Comparison of ENCODE assay signal across 31 cellular contexts in the genomic region with DNA sequence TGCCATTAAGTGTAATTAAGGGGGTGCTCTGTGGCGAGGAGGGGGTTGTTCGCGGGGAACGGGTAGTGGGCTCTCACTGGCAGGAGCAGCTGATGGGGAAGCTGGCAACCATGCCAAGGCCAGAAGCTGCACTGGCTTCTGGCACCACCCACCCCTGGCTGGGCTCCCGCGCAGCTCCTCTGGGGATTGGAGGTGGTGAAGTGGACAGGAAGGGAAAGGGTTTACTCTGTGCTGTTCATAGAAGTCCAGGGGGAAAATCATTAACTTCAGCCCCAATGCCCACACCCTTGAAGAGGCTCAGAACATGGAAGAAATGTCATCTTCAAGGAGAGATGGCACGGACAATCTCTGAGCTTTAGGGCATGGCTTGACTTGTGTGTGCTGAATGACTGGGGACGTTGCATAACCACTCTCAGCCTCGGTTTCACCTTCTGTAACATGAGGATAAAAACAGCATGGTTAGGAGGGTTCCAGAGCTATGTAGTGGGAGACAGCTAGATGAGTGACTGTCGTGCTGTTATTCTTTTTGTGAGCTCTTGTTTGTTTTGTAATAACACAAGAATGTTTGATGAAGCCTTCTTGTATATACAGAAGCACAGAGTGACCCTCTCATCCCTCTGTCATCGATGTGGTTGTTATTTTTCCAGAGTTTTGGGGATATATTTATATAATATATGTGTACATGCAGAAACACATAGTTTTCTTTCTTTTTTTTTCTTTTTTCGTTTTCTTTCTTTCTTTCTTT. TPM values are rescaled to one million over a fixed set of nuclear protein-coding genes. Genes with fewer than 3 reads are reported as not detected.
DNase-seq lines count a peak whose midpoint lies in the region; ATAC-seq, FAIRE-seq and TF ChIP-seq lines count a peak whose summit lies in the region.
"Had no signal": no experiment of that assay in that cellular context is flagged by ENCODE, and none has a peak within 500 bp of the region (broad histone marks: within the 10 kb centered on the region; RNA-seq: fewer than 3 reads in every experiment).

No MANE protein-coding gene starts in this region.

- H3K9me3 ChIP-seq in A549, result no peaks in the 10 kb centered on the region
- H3K9me3 ChIP-seq: body of pancreas, left lung, testis had no signal

- TF ChIP-seq CTCF in A549 (IDR thresholded peaks at IDR 0.05) (no peak), epithelial cell of esophagus (IDR thresholded peaks at IDR 0.05; ENCODE audit: insufficient read depth, low read depth, low read length, missing control alignments) (no peak)

- no peak overlapping the region for H3K4me3 Mint-ChIP-seq in activated naive CD8-positive, alpha-beta T cell treated with anti-CD3 and anti-CD28 coated beads, Interleukin-2, amount 50 U/mL, for 24 hours
- H3K4me3 Mint-ChIP-seq: activated T-cell treated with anti-CD3 and anti-CD28 coated beads, Interleukin-2, amount 50 U/mL, for 24 hours; stimulated activated naive B cell treated with anti-CD40 and anti-IgM and Interleukin-4, amounts not matched to agents 10 μg/mL and 1 μg/mL and 100 μg/mL, for 72 hours had no signal

- POLR2A ChIA-PET in A549 (lab: Yijun Ruan, JAX), result interaction anchor here (1.2 kb wide), 1 partner anchor 50 kb away, joined by 5 read pairs; no protein-coding TSS in a partner anchor

- no peak for TF ChIP-seq RAD21 in A549 (conservative IDR thresholded peaks at IDR 0.05 in 1 of 2, IDR thresholded peaks at IDR 0.05 in 1 of 2)

- WGBS in A549 (ENCODE audit: missing lambda C conversion rate), result 1% methylated on average over 12 of the region's 12 CpGs

- H3K4me1 Mint-ChIP-seq in activated naive CD8-positive, alpha-beta T cell treated with anti-CD3 and anti-CD28 coated beads, Interleukin-2, amount 50 U/mL, for 24 hours, result no peaks in the 10 kb centered on the region
- H3K4me1 Mint-ChIP-seq: CD14-positive monocyte had no signal

- TF ChIP-seq EP300 in A549 (IDR thresholded peaks at IDR 0.05), result no peak

- H3K27me3 Mint-ChIP-seq in activated naive CD8-positive, alpha-beta T cell treated with anti-CD3 and anti-CD28 coated beads, Interleukin-2, amount 50 U/mL, for 24 hours, result peaks cover 52% of the 10 kb centered on the region

- H3K4me1 ChIP-seq in A549, result peaks cover 68% of the 10 kb centered on the region
- H3K4me1 ChIP-seq: body of pancreas, left lung, testis had no signal

- peak overlapping the region; percentile 62 to 73 for H3K27ac ChIP-seq in A549
- H3K27ac ChIP-seq: body of pancreas, hepatocyte, left lung, testis had no signal

- H3K4me3 ChIP-seq in A549, result no peak overlapping the region
- no peak overlapping the region for H3K4me3 ChIP-seq in epithelial cell of esophagus (ENCODE audit: low read length)
- H3K4me3 ChIP-seq: body of pancreas, GM12878, hepatocyte, left lung, testis had no signal

- no peak overlapping the region for H3K27ac Mint-ChIP-seq in activated naive CD8-positive, alpha-beta T cell treated with anti-CD3 and anti-CD28 coated beads, Interleukin-2, amount 50 U/mL, for 24 hours
- H3K27ac Mint-ChIP-seq: activated T-cell treated with anti-CD3 and anti-CD28 coated beads, Interleukin-2, amount 50 U/mL, for 24 hours; CD14-positive monocyte; naive B cell; stimulated activated naive B cell treated with anti-CD40 and anti-IgM and Interleukin-4, amounts not matched to agents 10 μg/mL and 1 μg/mL and 100 μg/mL, for 72 hours had no signal

- FAIRE-seq in A549 (lab: Jason Lieb, UNC), result peak; percentile 63
- FAIRE-seq: D721Med, frontal cortex, GM12878, urothelium cell line had no signal

- no peak for TF ChIP-seq POLR2A in A549 (IDR thresholded peaks at IDR 0.05; ENCODE audit: low read length)

- CTCF ChIA-PET in A549 (lab: Yijun Ruan, JAX), result interaction anchor here (0.8 to 65.1 kb wide), 11 partner anchors 9 to 375 kb away, joined by 3 to 2364 read pairs (median 6); a partner anchor contains a TSS

- peak overlapping the region; percentile 72 for H3K4me2 ChIP-seq in A549
- H3K4me2 ChIP-seq: hepatocyte had no signal

- peak; percentile 46 to 72 for ATAC-seq in A549
- no peak for ATAC-seq in SK-N-SH treated with all-trans-retinoic acid at 6 μM for 48 hours
- no peak for ATAC-seq in activated naive CD8-positive, alpha-beta T cell treated with anti-CD3 and anti-CD28 coated beads, Interleukin-2, amount 50 U/mL, for 24 hours
- no peak for ATAC-seq in GM21526 (IDR thresholded peaks at IDR 0.05; ENCODE audit: low FRiP score, unreplicated experiment)
- ATAC-seq: body of pancreas; GM12878; HCT116; left lung; stimulated activated naive B cell treated with anti-CD40 and anti-IgM and Interleukin-4, amounts not matched to agents 10 μg/mL and 1 μg/mL and 100 μg/mL, for 72 hours had no signal

- no peaks in the 10 kb centered on the region for H3K36me3 Mint-ChIP-seq in activated naive CD8-positive, alpha-beta T cell treated with anti-CD3 and anti-CD28 coated beads, Interleukin-2, amount 50 U/mL, for 24 hours (ENCODE audit: low read depth)
- H3K36me3 Mint-ChIP-seq: CD14-positive monocyte; naive B cell; stimulated activated naive B cell treated with anti-CD40 and anti-IgM and Interleukin-4, amounts not matched to agents 10 μg/mL and 1 μg/mL and 100 μg/mL, for 72 hours had no signal

- H3K9me3 Mint-ChIP-seq in activated naive CD8-positive, alpha-beta T cell treated with anti-CD3 and anti-CD28 coated beads, Interleukin-2, amount 50 U/mL, for 24 hours, result no peaks in the 10 kb centered on the region
- H3K9me3 Mint-ChIP-seq: activated T-cell treated with anti-CD3 and anti-CD28 coated beads, Interleukin-2, amount 50 U/mL, for 24 hours; stimulated activated naive B cell treated with anti-CD40 and anti-IgM and Interleukin-4, amounts not matched to agents 10 μg/mL and 1 μg/mL and 100 μg/mL, for 72 hours had no signal

- peak; percentile 66 to 78 for DNase-seq in A549 (ENCODE audit: low read depth in 1 of 2, low spot score in 1 of 2)
- DNase-seq in EH (ENCODE audit: low read depth), result peak; percentile 21
- peak; percentile 16 for DNase-seq in NCI-H1105 treated with DMSO at 0.1 percent for 48 hours (lab: John Stamatoyannopoulos, UW)
- DNase-seq in epithelial cell of esophagus (ENCODE audit: low read depth), result peak; percentile 66
- no peak for DNase-seq in SIG-M5 (lab: John Stamatoyannopoulos, UW)
- no peak for DNase-seq in activated naive CD8-positive, alpha-beta T cell treated with anti-CD3 and anti-CD28 coated beads, Interleukin-2, amount 50 U/mL, for 24 hours
- DNase-seq: activated CD4-positive, alpha-beta T cell treated with anti-CD3 and anti-CD28 coated beads for 4 hours; activated CD8-positive, alpha-beta memory T cell treated with anti-CD3 and anti-CD28 coated beads for 24 hours; activated gamma-delta T cell treated with Interleukin-2 at 50 U/mL for 16 hours; activated T-cell treated with anti-CD3 and anti-CD28 coated beads, Interleukin-2, amount 50 U/mL, for 24 hours; effector CD4-positive, alpha-beta T cell; left lung; naive B cell; NCI-H146; NCI-H2171; NCI-H524; occipital lobe; stimulated activated CD4-positive, alpha-beta T cell treated with anti-CD3 and anti-CD28 coated beads, Interleukin-4, amount 100 ng/mL, for 1 hour; stimulated activated naive B cell treated with anti-CD40 and anti-IgM and Interleukin-4, amounts not matched to agents 10 μg/mL and 1 μg/mL and 100 μg/mL, for 72 hours; testis had no signal

TF ChIP-seq in A549, 52 proteins besides CTCF, POLR2A, EP300 and RAD21 (continues in another document):
- TF ChIP-seq CEBPB (IDR thresholded peaks at IDR 0.05), result peak; percentile 59 to 83; a peak in 3 of 4 replicates
- peak; percentile 39; the same call in 1 of the 2 replicates for TF ChIP-seq GATA3 (IDR thresholded peaks at IDR 0.05; ENCODE audit: borderline replicate concordance)
- TF ChIP-seq, protein P1, sequence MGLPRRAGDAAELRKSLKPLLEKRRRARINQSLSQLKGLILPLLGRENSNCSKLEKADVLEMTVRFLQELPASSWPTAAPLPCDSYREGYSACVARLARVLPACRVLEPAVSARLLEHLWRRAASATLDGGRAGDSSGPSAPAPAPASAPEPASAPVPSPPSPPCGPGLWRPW (IDR thresholded peaks at IDR 0.05), result no peak
- no peak for TF ChIP-seq CHD2 (IDR thresholded peaks at IDR 0.05; ENCODE audit: low read length, partially characterized antibody)
- TF ChIP-seq FOSL2 (IDR thresholded peaks at IDR 0.05), result no peak
- 0 out of 2 replicates have a peak, but pooled peaks have one; percentile 37 for TF ChIP-seq FOSL2 (CRISPR knock-in tag; IDR thresholded peaks at IDR 0.05)
- no peak for TF ChIP-seq ZNF302 (CRISPR knock-in tag; IDR thresholded peaks at IDR 0.05)
- TF ChIP-seq, protein P2, sequence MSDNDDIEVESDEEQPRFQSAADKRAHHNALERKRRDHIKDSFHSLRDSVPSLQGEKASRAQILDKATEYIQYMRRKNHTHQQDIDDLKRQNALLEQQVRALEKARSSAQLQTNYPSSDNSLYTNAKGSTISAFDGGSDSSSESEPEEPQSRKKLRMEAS (IDR thresholded peaks at IDR 0.05), result peak; percentile 70

TF ChIP-seq in SK-N-SH treated with all-trans-retinoic acid at 6 μM for 48 hours, 23 proteins besides CTCF, POLR2A, EP300 and RAD21:
- TF ChIP-seq, protein P3, sequence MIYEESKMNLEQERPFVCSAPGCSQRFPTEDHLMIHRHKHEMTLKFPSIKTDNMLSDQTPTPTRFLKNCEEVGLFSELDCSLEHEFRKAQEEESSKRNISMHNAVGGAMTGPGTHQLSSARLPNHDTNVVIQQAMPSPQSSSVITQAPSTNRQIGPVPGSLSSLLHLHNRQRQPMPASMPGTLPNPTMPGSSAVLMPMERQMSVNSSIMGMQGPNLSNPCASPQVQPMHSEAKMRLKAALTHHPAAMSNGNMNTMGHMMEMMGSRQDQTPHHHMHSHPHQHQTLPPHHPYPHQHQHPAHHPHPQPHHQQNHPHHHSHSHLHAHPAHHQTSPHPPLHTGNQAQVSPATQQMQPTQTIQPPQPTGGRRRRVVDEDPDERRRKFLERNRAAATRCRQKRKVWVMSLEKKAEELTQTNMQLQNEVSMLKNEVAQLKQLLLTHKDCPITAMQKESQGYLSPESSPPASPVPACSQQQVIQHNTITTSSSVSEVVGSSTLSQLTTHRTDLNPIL (CRISPR knock-in tag; IDR thresholded peaks at IDR 0.05; ENCODE audit: low read depth), result no peak

RNA-seq across cellular contexts. Expression of a gene that starts 29.9 kb away (rescaled TPM):
- polyA plus RNA-seq in A549 (2011; rRNA removed), result 4.5 and 5.1 TPM in 2 replicates
- 3.5 and 4.4 TPM in 2 replicates for polyA plus RNA-seq in A549 (2012; cell fraction: cytosol; rRNA removed)
- 5.7 and 6.1 TPM in 2 replicates for polyA plus RNA-seq in A549 (2012; cell fraction: nucleus; rRNA removed)
- polyA plus RNA-seq in A549 (2017; fragmentation: RNase III; extraction: RNeasy Plus Mini Kit Qiagen cat#74134 plus additional on column Dnase treatment), result 2.5 to 4.3 TPM (median 2.9 TPM) in 3 replicates
- 5.8 and 7.3 TPM in 2 replicates for polyA minus RNA-seq in A549 (2011; rRNA and poly(A)+ RNA removed)

RNA-seq across cellular contexts. Expression of a gene that starts 39.4 kb away (rescaled TPM):
- polyA plus RNA-seq in A549 (2011; rRNA removed) (0.06 and 0.09 TPM in 2 replicates), A549 (2017; fragmentation: RNase III; extraction: RNeasy Plus Mini Kit Qiagen cat#74134 plus additional on column Dnase treatment) (not detected in 3 replicates)
- polyA plus RNA-seq in A549 (2012; cell fraction: cytosol; rRNA removed), result 0.04 and 0.06 TPM in 2 replicates
- polyA plus RNA-seq in A549 (2012; cell fraction: nucleus; rRNA removed), result 0.04 TPM in 2 replicates
- 0.25 TPM in 1 of 2 replicates, not detected in the other for polyA minus RNA-seq in A549 (2011; rRNA and poly(A)+ RNA removed)
- polyA plus RNA-seq: CD14-positive monocyte, esophagus, GM12878 had no signal

Comparison
In these comparisons a context has a peak if more than half of its experiments do, and no peak if none do; other contexts are left out.
1. ATAC-seq: peak in A549 (2 of 2); none in SK-N-SH treated with all-trans-retinoic acid at 6 μM for 48 hours (single experiment), activated naive CD8-positive, alpha-beta T cell treated with anti-CD3 and anti-CD28 coated beads, Interleukin-2, amount 50 U/mL, for 24 hours (single experiment) and GM21526 (single experiment).
2. DNase-seq: peak in A549 (2 of 2), EH (single experiment), NCI-H1105 treated with DMSO at 0.1 percent for 48 hours (single experiment) and epithelial cell of esophagus (single experiment); none in SIG-M5 (single experiment) and activated naive CD8-positive, alpha-beta T cell treated with anti-CD3 and anti-CD28 coated beads, Interleukin-2, amount 50 U/mL, for 24 hours (single experiment).